ENCODE assay signal across 26 cellular contexts in genomic region chr17:33442320-33442719, GRCh38.
"Had no signal": no experiment of that assay in that cellular context is flagged by ENCODE, and none has a peak within 500 bp of the region (broad histone marks: within the 10 kb centered on the region; RNA-seq: fewer than 3 reads in every experiment).

No MANE protein-coding gene starts in this region.

- H3K27ac ChIP-seq: colonic mucosa, epithelial cell of prostate, esophagus squamous epithelium, gastrocnemius medialis, heart left ventricle, hepatocyte, left lung, lower lobe of right lung had no signal

- H3K27me3 ChIP-seq: colonic mucosa, esophagus squamous epithelium, gastrocnemius medialis, heart left ventricle, hepatocyte, left lung had no signal

- H3K36me3 ChIP-seq: colonic mucosa, esophagus squamous epithelium, gastrocnemius medialis, heart left ventricle, left lung, lower lobe of right lung had no signal

- ATAC-seq: effector memory CD8-positive, alpha-beta T cell; esophagus mucosa; gastrocnemius medialis; heart left ventricle; left cardiac atrium; left lung; left ventricle myocardium superior; lower lobe of right lung; mucosa of descending colon had no signal

- H3K79me2 ChIP-seq: hepatocyte had no signal

- H2AFZ ChIP-seq: hepatocyte had no signal

- DNase-seq: colonic mucosa; cortex of kidney; effector CD8-positive, alpha-beta T cell; effector memory CD8-positive, alpha-beta T cell; endodermal cell; erythroblast; esophagus squamous epithelium; foreskin fibroblast; foreskin melanocyte; gastrocnemius medialis; glutamatergic neuron; heart left ventricle; hypothalamus; immature natural killer cell; islet precursor cell; left cardiac atrium; left lung; left ventricle myocardium superior; lower lobe of right lung; mesenchymal stem cell; mucosa of descending colon; naive B cell had no signal

- FAIRE-seq: endometrium had no signal

- H3K4me1 ChIP-seq: colonic mucosa, esophagus squamous epithelium, gastrocnemius medialis, heart left ventricle, left lung, lower lobe of right lung had no signal

- H3K4me3 ChIP-seq: colonic mucosa, esophagus squamous epithelium, gastrocnemius medialis, heart left ventricle, hepatocyte, left lung, lower lobe of right lung, mucosa of descending colon had no signal

- H3K4me2 ChIP-seq: hepatocyte had no signal

- H3K9me3 ChIP-seq: colonic mucosa, esophagus squamous epithelium, gastrocnemius medialis, mucosa of descending colon had no signal
